Comparison of ENCODE assay signal across 23 cellular contexts in genomic region chr6:39178235-39178634, GRCh38. TPM values are rescaled to one million over a fixed set of nuclear protein-coding genes. Genes with fewer than 3 reads are reported as not detected.
"Had no signal": no experiment of that assay in that cellular context is flagged by ENCODE, and none has a peak within 500 bp of the region (broad histone marks: within the 10 kb centered on the region; RNA-seq: fewer than 3 reads in every experiment).

No MANE protein-coding gene starts in this region.

- DNase-seq: Karpas-422, KG1, MG63, NCI-H1092, NCI-H1105 treated with DMSO at 0.1 percent for 48 hours, NCI-H1417 treated with DMSO at 0.1 percent for 48 hours, NCI-H146, NCI-H187, NCI-H2029, NCI-H2081 treated with DMSO at 0.1 percent for 48 hours, NCI-H2171, NCI-H226, NCI-H446, NCI-H510A, NCI-H524 treated with DMSO at 0.1 percent for 48 hours, NCI-H69, NCI-H774, Right ventricle myocardium superior, RPMI8226, SIG-M5 had no signal

- H3K36me3 ChIP-seq: MG63, SJSA1 had no signal

- FAIRE-seq: RCC 7860 had no signal

- H3K4me3 ChIP-seq: MG63, SJSA1, SK-N-MC had no signal

- H3K27ac ChIP-seq: SJSA1, SK-N-MC had no signal

- H3K27me3 ChIP-seq: MG63, SJSA1 had no signal

- H3K4me1 ChIP-seq: SJSA1 had no signal

- H3K9me3 ChIP-seq: SJSA1 had no signal

RNA-seq across cellular contexts. Expression of gene KCNK5, which starts 51.0 kb away (rescaled TPM):
- total RNA-seq: SJSA1 had no signal
